In the genomic region with DNA sequence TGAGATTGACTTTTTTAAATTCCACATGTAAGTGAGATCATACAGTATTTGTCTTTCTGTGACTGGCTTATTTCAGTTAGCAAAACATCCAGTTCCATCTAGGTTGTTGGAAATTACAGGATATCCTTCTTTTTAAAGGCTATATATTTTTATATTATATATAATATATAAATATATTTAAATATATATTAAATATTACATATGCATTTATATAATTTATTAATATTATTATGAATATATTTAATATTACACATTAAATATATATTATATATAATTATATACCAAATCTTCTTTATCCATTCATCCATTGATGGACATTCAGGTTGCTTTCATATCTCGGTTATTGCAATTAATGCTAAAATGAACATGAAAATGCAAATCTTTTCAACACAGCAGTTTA, we compare ENCODE assay signal across 31 cellular contexts.
"Had no signal": no experiment of that assay in that cellular context is flagged by ENCODE, and none has a peak within 500 bp of the region (broad histone marks: within the 10 kb centered on the region; RNA-seq: fewer than 3 reads in every experiment).

No MANE protein-coding gene starts in this region.

- H3K36me3 ChIP-seq: adrenal gland, colonic mucosa had no signal

- H3K27ac ChIP-seq: adrenal gland, body of pancreas, colonic mucosa, dorsolateral prefrontal cortex, esophagus muscularis mucosa, foreskin keratinocyte, gastroesophageal sphincter, VCaP had no signal

- H3K9me3 ChIP-seq: body of pancreas, colonic mucosa, esophagus muscularis mucosa, gastroesophageal sphincter had no signal

- H3K4me3 ChIP-seq: adrenal gland, body of pancreas, colonic mucosa, dorsolateral prefrontal cortex, esophagus muscularis mucosa, gastroesophageal sphincter had no signal

- DNase-seq: activated B cell treated with CpG ODN at 0.5 μM for 24 hours; activated CD4-positive, alpha-beta T cell treated with anti-CD3 and anti-CD28 coated beads for 48 hours; activated CD4-positive, alpha-beta T cell treated with anti-CD3 and anti-CD28 coated beads, Interleukin-2, amount 50 U/mL, for 1 hour; activated CD4-positive, alpha-beta T cell treated with anti-CD3 and anti-CD28 coated beads, Interleukin-2, amount 50 U/mL, for 48 hours; activated CD8-positive, alpha-beta memory T cell treated with anti-CD3 and anti-CD28 coated beads for 24 hours; activated CD8-positive, alpha-beta T cell treated with anti-CD3 and anti-CD28 coated beads for 36 hours; activated effector memory CD4-positive, alpha-beta T cell treated with Interleukin-2 at 50 U/mL for 16 hours; activated naive CD4-positive, alpha-beta T cell treated with anti-CD3 and anti-CD28 coated beads for 36 hours; activated naive CD8-positive, alpha-beta T cell treated with anti-CD3 and anti-CD28 coated beads for 36 hours; activated naive CD8-positive, alpha-beta T cell treated with anti-CD3 and anti-CD28 coated beads, Interleukin-2, amount 50 U/mL, for 24 hours; activated T-cell treated with anti-CD3 and anti-CD28 coated beads, Interleukin-2, amount 50 U/mL, for 4 hours; adrenal gland; amygdala; aorta; body of pancreas; caudate nucleus; colonic mucosa; dorsolateral prefrontal cortex; effector memory CD4-positive, alpha-beta T cell; endodermal cell; erythroblast; foreskin keratinocyte; head of caudate nucleus; hippocampal formation; T-helper 1 cell; T-helper 17 cell had no signal

- H3K4me1 ChIP-seq: adrenal gland, body of pancreas, colonic mucosa, esophagus muscularis mucosa, foreskin keratinocyte, gastroesophageal sphincter had no signal

- ATAC-seq: activated CD4-positive, CD25-positive, alpha-beta regulatory T cell treated with anti-CD3 and anti-CD28 coated beads, Interleukin-2, amount 50 U/mL, for 24 hours; activated CD8-positive, alpha-beta T cell treated with anti-CD3 and anti-CD28 coated beads for 36 hours; activated naive CD8-positive, alpha-beta T cell treated with anti-CD3 and anti-CD28 coated beads, Interleukin-2, amount 50 U/mL, for 24 hours; activated T-cell treated with anti-CD3 and anti-CD28 coated beads, Interleukin-2, amount 50 U/mL, for 4 hours; activated T-helper 17 cell treated with anti-CD3 and anti-CD28 coated beads, Interleukin-2, amount 50 U/mL, for 72 hours; body of pancreas; foreskin keratinocyte; gastroesophageal sphincter; T-helper 17 cell had no signal
